24 cellular contexts compared by ENCODE assay signal in genomic region chr12:126869644-126870043, GRCh38.
"Had no signal": no experiment of that assay in that cellular context is flagged by ENCODE, and none has a peak within 500 bp of the region (broad histone marks: within the 10 kb centered on the region; RNA-seq: fewer than 3 reads in every experiment).

No MANE protein-coding gene starts in this region.

- DNase-seq: left ventricle myocardium inferior; mesendoderm; naive B cell; natural killer cell; nephron progenitor cell; occipital lobe; psoas muscle; right cardiac atrium; small intestine; spleen; stimulated activated CD4-positive, alpha-beta T cell treated with anti-CD3 and anti-CD28 coated beads, Interleukin-4, amount 100 ng/mL, for 24 hours; stimulated activated naive CD4-positive, alpha-beta T cell; tibial artery; trophoblast cell; uterus had no signal

- H3K4me3 ChIP-seq: hepatocyte, left ventricle myocardium inferior, lung, neural progenitor cell, psoas muscle, spleen, suprapubic skin, thoracic aorta, tibial artery, uterus had no signal

- H3K9me3 ChIP-seq: left ventricle myocardium inferior, neutrophil, psoas muscle, spleen, suprapubic skin, thoracic aorta, tibial artery, uterus had no signal

- H3K27ac ChIP-seq: hepatocyte, left ventricle myocardium inferior, neural progenitor cell, neutrophil, parathyroid adenoma, psoas muscle, spleen, suprapubic skin, thoracic aorta, tibial artery, uterus had no signal

- ATAC-seq: natural killer cell; psoas muscle; right cardiac atrium; sciatic nerve; stimulated activated effector memory CD8-positive, alpha-beta T cell treated with anti-CD3 and anti-CD28 coated beads, Interleukin-12 subunit alpha, Interleukin-12 subunit beta, amount 100 ng/mL, for 72 hours had no signal

- H3K4me1 ChIP-seq: left ventricle myocardium inferior, neural progenitor cell, parathyroid adenoma, psoas muscle, suprapubic skin, tibial artery, uterus had no signal

- H3K27me3 ChIP-seq: hepatocyte, neural progenitor cell, neutrophil, tibial artery, uterus had no signal

- H3K36me3 ChIP-seq: left ventricle myocardium inferior, neural progenitor cell, neutrophil, spleen, suprapubic skin, thoracic aorta, tibial artery, uterus had no signal
